Comparison of ENCODE assay signal across 31 cellular contexts in the genomic region with DNA sequence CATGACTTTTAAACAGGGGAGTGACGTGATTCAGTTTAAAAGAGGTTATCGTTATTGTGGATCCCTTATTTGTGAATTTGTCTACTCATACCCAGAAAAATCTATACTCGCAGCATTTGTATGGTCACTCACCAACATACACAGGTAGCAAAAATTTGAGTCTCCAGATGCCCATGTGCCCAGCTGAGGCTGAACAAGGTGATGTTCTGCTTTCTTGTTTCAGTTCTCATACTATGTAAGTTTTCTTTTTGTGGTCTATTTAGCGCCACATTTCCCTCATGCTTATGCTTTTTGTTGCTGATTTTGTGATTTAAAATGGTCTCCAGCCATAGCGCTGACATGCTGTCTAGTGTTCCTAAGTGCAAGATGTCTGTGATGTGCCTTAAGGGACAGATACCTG.
"Had no signal": no experiment of that assay in that cellular context is flagged by ENCODE, and none has a peak within 500 bp of the region (broad histone marks: within the 10 kb centered on the region; RNA-seq: fewer than 3 reads in every experiment).

No MANE protein-coding gene starts in this region.

- ATAC-seq: activated CD4-positive, CD25-positive, alpha-beta regulatory T cell treated with anti-CD3 and anti-CD28 coated beads, Interleukin-2, amount 50 U/mL, for 24 hours; activated CD8-positive, alpha-beta memory T cell treated with anti-CD3 and anti-CD28 coated beads, Interleukin-2, amount 10 ng/mL, durations not matched to agents 7 days and 5 days; activated CD8-positive, alpha-beta T cell treated with anti-CD3 and anti-CD28 coated beads, Interleukin-2, amount 10 ng/mL, durations not matched to agents 7 days and 5 days; activated naive CD8-positive, alpha-beta T cell treated with anti-CD3 and anti-CD28 coated beads, Interleukin-2, amount 50 U/mL, for 24 hours; body of pancreas; effector memory CD8-positive, alpha-beta T cell; gastroesophageal sphincter; heart right ventricle had no signal

- H3K27me3 ChIP-seq: adrenal gland, body of pancreas, esophagus squamous epithelium, gastroesophageal sphincter, heart right ventricle, hepatocyte had no signal

- H2AFZ ChIP-seq: hepatocyte had no signal

- H3K4me2 ChIP-seq: hepatocyte had no signal

- H3K4me3 ChIP-seq: adrenal gland, body of pancreas, esophagus squamous epithelium, gastroesophageal sphincter, heart right ventricle, hepatocyte had no signal

- H3K27ac ChIP-seq: adrenal gland, body of pancreas, epithelial cell of prostate, esophagus squamous epithelium, heart right ventricle, hepatocyte, WERI-Rb-1 had no signal

- DNase-seq: activated B cell treated with CpG ODN at 0.5 μM for 24 hours; activated CD4-positive, alpha-beta T cell treated with anti-CD3 and anti-CD28 coated beads for 48 hours; activated CD4-positive, alpha-beta T cell treated with anti-CD3 and anti-CD28 coated beads, Interleukin-2, amount 50 U/mL, for 1 hour; activated CD4-positive, alpha-beta T cell treated with anti-CD3 and anti-CD28 coated beads, Interleukin-2, amount 50 U/mL, for 48 hours; activated CD8-positive, alpha-beta memory T cell treated with anti-CD3 and anti-CD28 coated beads, Interleukin-2, amount 10 ng/mL, durations not matched to agents 7 days and 5 days; activated CD8-positive, alpha-beta memory T cell treated with anti-CD3 and anti-CD28 coated beads, Interleukin-2, amount 50 U/mL, for 4 hours; activated CD8-positive, alpha-beta T cell treated with anti-CD3 and anti-CD28 coated beads, Interleukin-2, amount 10 ng/mL, durations not matched to agents 7 days and 5 days; activated effector memory CD4-positive, alpha-beta T cell treated with anti-CD3 and anti-CD28 coated beads, Interleukin-2, amount 50 U/mL, for 16 hours; activated naive CD4-positive, alpha-beta T cell treated with anti-CD3 and anti-CD28 coated beads for 36 hours; activated naive CD8-positive, alpha-beta T cell treated with anti-CD3 and anti-CD28 coated beads for 36 hours; activated naive CD8-positive, alpha-beta T cell treated with anti-CD3 and anti-CD28 coated beads, Interleukin-2, amount 50 U/mL, for 24 hours; activated T-cell treated with anti-CD3 and anti-CD28 coated beads, Interleukin-2, amount 50 U/mL, for 1 hour; activated T-cell treated with anti-CD3 and anti-CD28 coated beads, Interleukin-2, amount 50 U/mL, for 48 hours; adrenal gland; amygdala; aorta; body of pancreas; caudate nucleus; cortex of kidney; dermis blood vessel endothelial cell; effector CD4-positive, alpha-beta T cell; effector memory CD8-positive, alpha-beta T cell; esophagus squamous epithelium; foreskin melanocyte; heart right ventricle; T1000; WERI-Rb-1 had no signal

- H3K9me3 ChIP-seq: adrenal gland, body of pancreas, esophagus squamous epithelium, gastroesophageal sphincter, heart right ventricle had no signal

- H3K4me1 ChIP-seq: adrenal gland, body of pancreas, esophagus squamous epithelium, heart right ventricle had no signal

- H3K79me2 ChIP-seq: hepatocyte had no signal

- H3K36me3 ChIP-seq: adrenal gland, esophagus squamous epithelium, gastroesophageal sphincter, heart right ventricle, WERI-Rb-1 had no signal
